In the genomic region with DNA sequence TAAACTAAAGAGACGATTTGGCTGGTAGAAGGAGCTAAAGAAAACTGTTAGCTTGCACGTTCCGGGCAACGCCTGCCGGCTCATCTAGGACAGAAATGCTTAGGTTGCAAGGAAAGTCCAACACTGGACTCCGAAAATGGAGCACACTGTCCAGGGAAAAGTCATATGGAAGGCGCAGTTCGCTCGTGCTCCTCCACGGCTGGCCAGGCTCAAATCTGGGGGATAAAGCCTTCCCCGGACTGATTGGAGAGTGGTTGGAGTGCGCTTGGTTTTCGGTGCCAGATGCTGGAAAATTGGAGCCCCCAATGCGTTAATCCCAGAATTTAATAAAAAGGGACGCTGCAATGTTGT, we compare ENCODE assay signal across 1 cellular context.
TF ChIP-seq lines count a peak whose summit lies in the region.

No MANE protein-coding gene starts in this region.

TF ChIP-seq in WTC11, 78 proteins besides CTCF, POLR2A, EP300 and RAD21 (continued from another document):
- TF ChIP-seq, protein P1, sequence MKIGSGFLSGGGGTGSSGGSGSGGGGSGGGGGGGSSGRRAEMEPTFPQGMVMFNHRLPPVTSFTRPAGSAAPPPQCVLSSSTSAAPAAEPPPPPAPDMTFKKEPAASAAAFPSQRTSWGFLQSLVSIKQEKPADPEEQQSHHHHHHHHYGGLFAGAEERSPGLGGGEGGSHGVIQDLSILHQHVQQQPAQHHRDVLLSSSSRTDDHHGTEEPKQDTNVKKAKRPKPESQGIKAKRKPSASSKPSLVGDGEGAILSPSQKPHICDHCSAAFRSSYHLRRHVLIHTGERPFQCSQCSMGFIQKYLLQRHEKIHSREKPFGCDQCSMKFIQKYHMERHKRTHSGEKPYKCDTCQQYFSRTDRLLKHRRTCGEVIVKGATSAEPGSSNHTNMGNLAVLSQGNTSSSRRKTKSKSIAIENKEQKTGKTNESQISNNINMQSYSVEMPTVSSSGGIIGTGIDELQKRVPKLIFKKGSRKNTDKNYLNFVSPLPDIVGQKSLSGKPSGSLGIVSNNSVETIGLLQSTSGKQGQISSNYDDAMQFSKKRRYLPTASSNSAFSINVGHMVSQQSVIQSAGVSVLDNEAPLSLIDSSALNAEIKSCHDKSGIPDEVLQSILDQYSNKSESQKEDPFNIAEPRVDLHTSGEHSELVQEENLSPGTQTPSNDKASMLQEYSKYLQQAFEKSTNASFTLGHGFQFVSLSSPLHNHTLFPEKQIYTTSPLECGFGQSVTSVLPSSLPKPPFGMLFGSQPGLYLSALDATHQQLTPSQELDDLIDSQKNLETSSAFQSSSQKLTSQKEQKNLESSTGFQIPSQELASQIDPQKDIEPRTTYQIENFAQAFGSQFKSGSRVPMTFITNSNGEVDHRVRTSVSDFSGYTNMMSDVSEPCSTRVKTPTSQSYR (CRISPR knock-in tag; IDR thresholded peaks at IDR 0.05): no peak
- TF ChIP-seq ATF1 (CRISPR knock-in tag; IDR thresholded peaks at IDR 0.05) (no peak), GABPB1 (CRISPR knock-in tag; IDR thresholded peaks at IDR 0.05) (no peak), ZNF416 (CRISPR knock-in tag; IDR thresholded peaks at IDR 0.05) (no peak), CBFB (CRISPR knock-in tag; IDR thresholded peaks at IDR 0.05; ENCODE audit: low read depth) (no peak)
- TF ChIP-seq, protein P2, sequence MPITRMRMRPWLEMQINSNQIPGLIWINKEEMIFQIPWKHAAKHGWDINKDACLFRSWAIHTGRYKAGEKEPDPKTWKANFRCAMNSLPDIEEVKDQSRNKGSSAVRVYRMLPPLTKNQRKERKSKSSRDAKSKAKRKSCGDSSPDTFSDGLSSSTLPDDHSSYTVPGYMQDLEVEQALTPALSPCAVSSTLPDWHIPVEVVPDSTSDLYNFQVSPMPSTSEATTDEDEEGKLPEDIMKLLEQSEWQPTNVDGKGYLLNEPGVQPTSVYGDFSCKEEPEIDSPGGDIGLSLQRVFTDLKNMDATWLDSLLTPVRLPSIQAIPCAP (CRISPR knock-in tag; IDR thresholded peaks at IDR 0.05): no peak
- TF ChIP-seq, protein P3, sequence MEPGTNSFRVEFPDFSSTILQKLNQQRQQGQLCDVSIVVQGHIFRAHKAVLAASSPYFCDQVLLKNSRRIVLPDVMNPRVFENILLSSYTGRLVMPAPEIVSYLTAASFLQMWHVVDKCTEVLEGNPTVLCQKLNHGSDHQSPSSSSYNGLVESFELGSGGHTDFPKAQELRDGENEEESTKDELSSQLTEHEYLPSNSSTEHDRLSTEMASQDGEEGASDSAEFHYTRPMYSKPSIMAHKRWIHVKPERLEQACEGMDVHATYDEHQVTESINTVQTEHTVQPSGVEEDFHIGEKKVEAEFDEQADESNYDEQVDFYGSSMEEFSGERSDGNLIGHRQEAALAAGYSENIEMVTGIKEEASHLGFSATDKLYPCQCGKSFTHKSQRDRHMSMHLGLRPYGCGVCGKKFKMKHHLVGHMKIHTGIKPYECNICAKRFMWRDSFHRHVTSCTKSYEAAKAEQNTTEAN (CRISPR knock-in tag; IDR thresholded peaks at IDR 0.05): no peak
- TF ChIP-seq, protein P4, sequence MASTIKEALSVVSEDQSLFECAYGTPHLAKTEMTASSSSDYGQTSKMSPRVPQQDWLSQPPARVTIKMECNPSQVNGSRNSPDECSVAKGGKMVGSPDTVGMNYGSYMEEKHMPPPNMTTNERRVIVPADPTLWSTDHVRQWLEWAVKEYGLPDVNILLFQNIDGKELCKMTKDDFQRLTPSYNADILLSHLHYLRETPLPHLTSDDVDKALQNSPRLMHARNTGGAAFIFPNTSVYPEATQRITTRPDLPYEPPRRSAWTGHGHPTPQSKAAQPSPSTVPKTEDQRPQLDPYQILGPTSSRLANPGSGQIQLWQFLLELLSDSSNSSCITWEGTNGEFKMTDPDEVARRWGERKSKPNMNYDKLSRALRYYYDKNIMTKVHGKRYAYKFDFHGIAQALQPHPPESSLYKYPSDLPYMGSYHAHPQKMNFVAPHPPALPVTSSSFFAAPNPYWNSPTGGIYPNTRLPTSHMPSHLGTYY (CRISPR knock-in tag; IDR thresholded peaks at IDR 0.05): no peak
- TF ChIP-seq, protein P5, sequence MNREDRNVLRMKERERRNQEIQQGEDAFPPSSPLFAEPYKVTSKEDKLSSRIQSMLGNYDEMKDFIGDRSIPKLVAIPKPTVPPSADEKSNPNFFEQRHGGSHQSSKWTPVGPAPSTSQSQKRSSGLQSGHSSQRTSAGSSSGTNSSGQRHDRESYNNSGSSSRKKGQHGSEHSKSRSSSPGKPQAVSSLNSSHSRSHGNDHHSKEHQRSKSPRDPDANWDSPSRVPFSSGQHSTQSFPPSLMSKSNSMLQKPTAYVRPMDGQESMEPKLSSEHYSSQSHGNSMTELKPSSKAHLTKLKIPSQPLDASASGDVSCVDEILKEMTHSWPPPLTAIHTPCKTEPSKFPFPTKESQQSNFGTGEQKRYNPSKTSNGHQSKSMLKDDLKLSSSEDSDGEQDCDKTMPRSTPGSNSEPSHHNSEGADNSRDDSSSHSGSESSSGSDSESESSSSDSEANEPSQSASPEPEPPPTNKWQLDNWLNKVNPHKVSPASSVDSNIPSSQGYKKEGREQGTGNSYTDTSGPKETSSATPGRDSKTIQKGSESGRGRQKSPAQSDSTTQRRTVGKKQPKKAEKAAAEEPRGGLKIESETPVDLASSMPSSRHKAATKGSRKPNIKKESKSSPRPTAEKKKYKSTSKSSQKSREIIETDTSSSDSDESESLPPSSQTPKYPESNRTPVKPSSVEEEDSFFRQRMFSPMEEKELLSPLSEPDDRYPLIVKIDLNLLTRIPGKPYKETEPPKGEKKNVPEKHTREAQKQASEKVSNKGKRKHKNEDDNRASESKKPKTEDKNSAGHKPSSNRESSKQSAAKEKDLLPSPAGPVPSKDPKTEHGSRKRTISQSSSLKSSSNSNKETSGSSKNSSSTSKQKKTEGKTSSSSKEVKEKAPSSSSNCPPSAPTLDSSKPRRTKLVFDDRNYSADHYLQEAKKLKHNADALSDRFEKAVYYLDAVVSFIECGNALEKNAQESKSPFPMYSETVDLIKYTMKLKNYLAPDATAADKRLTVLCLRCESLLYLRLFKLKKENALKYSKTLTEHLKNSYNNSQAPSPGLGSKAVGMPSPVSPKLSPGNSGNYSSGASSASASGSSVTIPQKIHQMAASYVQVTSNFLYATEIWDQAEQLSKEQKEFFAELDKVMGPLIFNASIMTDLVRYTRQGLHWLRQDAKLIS (CRISPR knock-in tag; IDR thresholded peaks at IDR 0.05; ENCODE audit: borderline replicate concordance): no peak
